In genomic region chr2:219542931-219543595, GRCh38 we compare ENCODE assay signal across 8 cellular contexts. TPM values are rescaled to one million over a fixed set of nuclear protein-coding genes. Genes with fewer than 3 reads are reported as not detected.
DNase-seq lines count a peak whose midpoint lies in the region; ATAC-seq and TF ChIP-seq lines count a peak whose summit lies in the region.

No MANE protein-coding gene starts in this region.

- H3K27ac Mint-ChIP-seq in CD4-positive, alpha-beta memory T cell = peak overlapping the region; percentile 61 to 93 (median 86)
- H3K27ac Mint-ChIP-seq in endothelial cell (ENCODE audit: unreplicated experiment) = no peak overlapping the region

- intact Hi-C loops in CD4-positive, alpha-beta memory T cell (cut with micrococcal nuclease) = loop anchor here (1.0 to 5.0 kb wide), 5 partner anchors 9 to 266 kb away; partner anchors contain the start of genes DNAJB2, GMPPA and STK11IP

- H3K9me3 Mint-ChIP-seq in CD4-positive, alpha-beta memory T cell = no peaks in the 10 kb centered on the region
- H3K9me3 Mint-ChIP-seq in endothelial cell (ENCODE audit: unreplicated experiment) = no peaks in the 10 kb centered on the region

- peaks cover 15 to 34% (median 23%) of the 10 kb centered on the region in 4 donors for H3K4me1 Mint-ChIP-seq in CD4-positive, alpha-beta memory T cell
- H3K4me1 Mint-ChIP-seq in endothelial cell (ENCODE audit: unreplicated experiment) = peaks cover 15% of the 10 kb centered on the region

- DNase-seq in CD4-positive, alpha-beta memory T cell = no peak
- DNase-seq in RPMI8226 = peak; percentile 55
- peak; percentile 62 for DNase-seq in endothelial cell (ENCODE audit: low spot score)
- peak; percentile 43 for DNase-seq in myocyte (ENCODE audit: low read depth)
- DNase-seq in SKM-1 (lab: John Stamatoyannopoulos, UW; ENCODE audit: unreplicated experiment) = no peak
- DNase-seq in cerebellum (ENCODE audit: low spot score) = no peak

- TF ChIP-seq CTCF in endothelial cell (IDR thresholded peaks at IDR 0.05; ENCODE audit: unreplicated experiment) = no peak

- peaks cover 0 to 10% of the 10 kb centered on the region in 2 donors for H3K36me3 Mint-ChIP-seq in CD4-positive, alpha-beta memory T cell
- peaks cover 18% of the 10 kb centered on the region for H3K36me3 Mint-ChIP-seq in endothelial cell (ENCODE audit: low read depth, unreplicated experiment)

- peak; percentile 25 for ATAC-seq in GM18870 (IDR thresholded peaks at IDR 0.05; ENCODE audit: unreplicated experiment)
- ATAC-seq in HG03045 (IDR thresholded peaks at IDR 0.05; ENCODE audit: unreplicated experiment) = peak; percentile 42

- H3K27ac ChIP-seq in CD4-positive, alpha-beta memory T cell (ENCODE audit: low read depth, low read length) = peak overlapping the region; percentile 62

- no peaks in the 10 kb centered on the region for H3K27me3 ChIP-seq in CD4-positive, alpha-beta memory T cell (ENCODE audit: insufficient read depth, low read length)

- POLR2A ChIA-PET in CD4-positive, alpha-beta memory T cell (lab: Charles Lee; ENCODE audit: partially characterized antibody) = interaction anchor here (0.5 to 5.0 kb wide), 6 partner anchors 9 to 1314 kb away, joined by 3 to 27 read pairs (median 7); partner anchors contain the start of genes GMPPA, OBSL1 and STK11IP

- H3K4me3 Mint-ChIP-seq in CD4-positive, alpha-beta memory T cell = peak overlapping the region; percentile 75 to 92 (median 86)
- no peak overlapping the region for H3K4me3 Mint-ChIP-seq in endothelial cell (ENCODE audit: unreplicated experiment)

- no peaks in the 10 kb centered on the region for H3K9me3 ChIP-seq in CD4-positive, alpha-beta memory T cell (ENCODE audit: control insufficient read depth in 1 of 2, low read length in 2 of 2)

- CTCF ChIA-PET in CD4-positive, alpha-beta memory T cell (lab: Charles Lee; ENCODE audit: partially characterized antibody) = interaction anchor here (0.6 to 8.5 kb wide), 7 partner anchors 10 to 100 kb away, joined by 3 to 73 read pairs (median 5); no protein-coding TSS in a partner anchor

- H3K4me3 ChIP-seq in CD4-positive, alpha-beta memory T cell (ENCODE audit: low read length in 2 of 2) = peak overlapping the region; percentile 29 to 75

- no peaks in the 10 kb centered on the region for H3K36me3 ChIP-seq in CD4-positive, alpha-beta memory T cell (ENCODE audit: insufficient read depth, low read length)

- peaks cover 0 to 5% of the 10 kb centered on the region in 2 donors for H3K27me3 Mint-ChIP-seq in CD4-positive, alpha-beta memory T cell
- peaks cover 36% of the 10 kb centered on the region for H3K27me3 Mint-ChIP-seq in endothelial cell (ENCODE audit: unreplicated experiment)

- H3K4me1 ChIP-seq in CD4-positive, alpha-beta memory T cell (ENCODE audit: insufficient read depth, low read length) = peaks cover 21% of the 10 kb centered on the region

RNA-seq across cellular contexts. Expression of gene CHPF, which starts 0.5 kb away (rescaled TPM):
- 1 to 10 TPM; 7.7 to 8.5 TPM for total RNA-seq in CD4-positive, alpha-beta memory T cell
- 1 to 10 TPM; 7.5 to 8.1 TPM for polyA plus RNA-seq in CD4-positive, alpha-beta memory T cell
- 4.1 TPM for total RNA-seq in endothelial cell (ENCODE audit: unreplicated experiment)
- total RNA-seq in myocyte = 382 and 388 TPM in 2 replicates
- 301 TPM for polyA plus RNA-seq in myocyte (2012)
- 21.4 TPM for total RNA-seq in cerebellum

RNA-seq across cellular contexts. Expression of gene TMEM198, which starts 0.8 kb away (rescaled TPM):
- total RNA-seq in CD4-positive, alpha-beta memory T cell = under 1 TPM; 0.67 to 0.76 TPM
- not detected for polyA plus RNA-seq in CD4-positive, alpha-beta memory T cell
- not detected for total RNA-seq in endothelial cell (ENCODE audit: unreplicated experiment)
- total RNA-seq in myocyte = 5.8 and 9.0 TPM in 2 replicates
- polyA plus RNA-seq in myocyte (2012) = 4.5 TPM
- 13.0 TPM for total RNA-seq in cerebellum

RNA-seq across cellular contexts. Expression of gene OBSL1, which starts 28.3 kb away (rescaled TPM):
- total RNA-seq in CD4-positive, alpha-beta memory T cell = under 1 TPM in 1 of 2 experiments, not detected in 1; 0.09 TPM
- not detected for polyA plus RNA-seq in CD4-positive, alpha-beta memory T cell
- total RNA-seq in endothelial cell (ENCODE audit: unreplicated experiment) (53.4 TPM), myocyte (159 and 173 TPM in 2 replicates), cerebellum (43.1 TPM)
- 139 TPM for polyA plus RNA-seq in myocyte (2012)

RNA-seq across cellular contexts. Expression of gene ASIC4, which starts 28.8 kb away (rescaled TPM):
- total RNA-seq in CD4-positive, alpha-beta memory T cell = under 1 TPM; 0.09 to 0.22 TPM
- polyA plus RNA-seq in CD4-positive, alpha-beta memory T cell = not detected
- total RNA-seq in endothelial cell (ENCODE audit: unreplicated experiment) = 1.6 TPM
- total RNA-seq in myocyte = 0.29 and 0.31 TPM in 2 replicates
- 0.20 TPM for polyA plus RNA-seq in myocyte (2012)
- 1.7 TPM for total RNA-seq in cerebellum

RNA-seq across cellular contexts. Expression of gene INHA, which starts 29.0 kb away (rescaled TPM):
- not detected for total RNA-seq in CD4-positive, alpha-beta memory T cell
- not detected for polyA plus RNA-seq in CD4-positive, alpha-beta memory T cell
- not detected for total RNA-seq in endothelial cell (ENCODE audit: unreplicated experiment)
- total RNA-seq in myocyte = 0.48 and 0.62 TPM in 2 replicates
- 1.7 TPM for polyA plus RNA-seq in myocyte (2012)
- 0.54 TPM for total RNA-seq in cerebellum

Comparison
In these comparisons a context has a peak if more than half of its experiments do, and no peak if none do; other contexts are left out.
1. DNase-seq: peak in RPMI8226 (single experiment), endothelial cell (single experiment) and myocyte (single experiment); none in CD4-positive, alpha-beta memory T cell (0 of 5), SKM-1 (single experiment) and cerebellum (single experiment).
2. RNA of gene CHPF, which starts 0.5 kb away (total RNA-seq): 382 to 388 TPM in myocyte; 21.4 TPM in cerebellum (single experiment), 7.7 to 8.5 TPM in CD4-positive, alpha-beta memory T cell and 4.1 TPM in endothelial cell (single experiment); every median in the first group is over 10 times any median in the second.
3. RNA of gene OBSL1, which starts 28.3 kb away (total RNA-seq): 159 to 173 TPM in myocyte, 53.4 TPM in endothelial cell (single experiment) and 43.1 TPM in cerebellum (single experiment); 0.09 TPM in CD4-positive, alpha-beta memory T cell; every median in the first group is over 10 times any median in the second.